19 cellular contexts compared by ENCODE assay signal in the genomic region with DNA sequence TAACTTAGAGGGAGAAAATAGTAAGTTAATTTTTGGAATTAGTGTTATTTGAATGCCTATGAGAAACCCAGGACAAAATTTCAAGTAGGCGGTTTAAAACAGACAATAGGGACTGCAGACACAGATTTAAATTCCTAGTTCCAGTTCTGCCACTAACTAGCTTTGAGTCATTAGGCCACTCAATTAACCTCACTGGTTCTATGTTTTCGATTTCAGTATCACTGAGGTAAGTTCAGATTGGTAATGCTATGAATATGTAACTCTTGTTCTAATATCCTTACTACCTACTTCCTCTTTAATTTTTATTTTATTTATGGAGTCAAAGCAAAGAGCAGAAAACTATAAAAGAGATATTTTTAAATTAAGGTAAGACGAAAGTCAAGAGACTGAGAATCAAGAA. TPM values are rescaled to one million over a fixed set of nuclear protein-coding genes. Genes with fewer than 3 reads are reported as not detected.
DNase-seq lines count a peak whose midpoint lies in the region; ATAC-seq and TF ChIP-seq lines count a peak whose summit lies in the region.
"Had no signal": no experiment of that assay in that cellular context is flagged by ENCODE, and none has a peak within 500 bp of the region (broad histone marks: within the 10 kb centered on the region; RNA-seq: fewer than 3 reads in every experiment).

No MANE protein-coding gene starts in this region.

- no peaks in the 10 kb centered on the region for H3K27me3 Mint-ChIP-seq in mesothelial cell of epicardium (ENCODE audit: low read depth)

- H3K27ac Mint-ChIP-seq in mesothelial cell of epicardium = no peak overlapping the region

- no peak overlapping the region for H3K9ac ChIP-seq in OCI-LY3 (ENCODE audit: low read length)

- H3K4me2 ChIP-seq in OCI-LY3 (ENCODE audit: low read length) = peak overlapping the region; percentile 55

- H3K27ac ChIP-seq in OCI-LY3 (ENCODE audit: low read length) = no peak overlapping the region
- no peak overlapping the region for H3K27ac ChIP-seq in lower lobe of right lung
- H3K27ac ChIP-seq: spleen, vagina had no signal

- H3K36me3 ChIP-seq in OCI-LY3 (replicated peaks; ENCODE audit: low read depth, low read length) = no peaks in the 10 kb centered on the region
- H3K36me3 ChIP-seq in lower lobe of right lung = peaks cover 67% of the 10 kb centered on the region

- no peaks in the 10 kb centered on the region for H3K9me3 ChIP-seq in OCI-LY3 (ENCODE audit: insufficient read depth, low read length)
- no peaks in the 10 kb centered on the region for H3K9me3 ChIP-seq in lower lobe of right lung
- H3K9me3 ChIP-seq: spleen, vagina had no signal

- no peak overlapping the region for H2AFZ ChIP-seq in OCI-LY3 (ENCODE audit: low read depth, low read length)

- TF ChIP-seq CTCF in OCI-LY3 (IDR thresholded peaks at IDR 0.05; ENCODE audit: low read depth, low read length) = no peak
- no peak for TF ChIP-seq CTCF in lower lobe of right lung (IDR thresholded peaks at IDR 0.05)
- TF ChIP-seq CTCF in mesothelial cell of epicardium (IDR thresholded peaks at IDR 0.05; ENCODE audit: unreplicated experiment) = no peak

- no peaks in the 10 kb centered on the region for H3K9me3 Mint-ChIP-seq in mesothelial cell of epicardium

- H3K79me2 ChIP-seq in OCI-LY3 (ENCODE audit: low read length) = no peaks in the 10 kb centered on the region

- H3K27me3 ChIP-seq in OCI-LY3 (ENCODE audit: low read depth, low read length) = no peaks in the 10 kb centered on the region
- H3K27me3 ChIP-seq in lower lobe of right lung (ENCODE audit: low read depth) = no peaks in the 10 kb centered on the region
- H3K27me3 ChIP-seq: spleen, vagina had no signal

- ATAC-seq in GM18870 (IDR thresholded peaks at IDR 0.05; ENCODE audit: unreplicated experiment) (peak; percentile 99), GM21528 (IDR thresholded peaks at IDR 0.05; ENCODE audit: low FRiP score, unreplicated experiment) (peak; percentile 98), HG03045 (IDR thresholded peaks at IDR 0.05; ENCODE audit: unreplicated experiment) (peak; percentile 98), lower lobe of right lung (no peak)
- ATAC-seq: HCT116, left ventricle myocardium superior, PC-3 had no signal

- no peak overlapping the region for H3K4me3 ChIP-seq in OCI-LY3 (ENCODE audit: low read length)
- H3K4me3 ChIP-seq in lower lobe of right lung = no peak overlapping the region
- H3K4me3 ChIP-seq: spleen, vagina had no signal

- H3K36me3 Mint-ChIP-seq in mesothelial cell of epicardium = peaks cover 5% of the 10 kb centered on the region

- intact Hi-C loops in lower lobe of right lung (cut with DNase I) = no loop called here

- H4K20me1 ChIP-seq in OCI-LY3 (ENCODE audit: insufficient read depth, low read length) = 0 out of 2 replicates have a peak, but pooled peaks cover 3% of the 10 kb centered on the region

- peaks cover 2% of the 10 kb centered on the region for H3K4me1 Mint-ChIP-seq in mesothelial cell of epicardium

- H3K4me1 ChIP-seq in OCI-LY3 (ENCODE audit: low read length) (peaks cover 41% of the 10 kb centered on the region), lower lobe of right lung (no peaks in the 10 kb centered on the region)
- H3K4me1 ChIP-seq: vagina had no signal

- DNase-seq in lower lobe of right lung = no peak
- DNase-seq in anterior cingulate cortex (lab: John Stamatoyannopoulos, UW) = no peak
- no peak for DNase-seq in mesothelial cell of epicardium (ENCODE audit: low spot score in 2 of 2, unreplicated experiment in 2 of 2)
- DNase-seq in cerebellar nuclear complex (lab: John Stamatoyannopoulos, UW) = no peak
- DNase-seq: amniotic stem cell; C1 segment of cervical spinal cord; head of caudate nucleus; Karpas-422; left ventricle myocardium superior; PC-3; spleen; stimulated activated CD8-positive, alpha-beta memory T cell treated with anti-CD3 and anti-CD28 coated beads, Interleukin-4, amount 100 ng/mL, for 48 hours; T-helper 9 cell had no signal

- no peak overlapping the region for H3K4me3 Mint-ChIP-seq in mesothelial cell of epicardium

RNA-seq across cellular contexts. Expression of gene GALC, which starts 52.6 kb away (rescaled TPM):
- total RNA-seq in lower lobe of right lung = 59.4 TPM
- 26.2 to 29.9 TPM (median 27.1 TPM) in 3 replicates for total RNA-seq in mesothelial cell of epicardium

Comparison
In these comparisons a context has a peak if more than half of its experiments do, and no peak if none do; other contexts are left out.
1. ATAC-seq: peak in GM18870 (single experiment), GM21528 (single experiment) and HG03045 (single experiment); none in lower lobe of right lung (0 of 2).